In the genomic region with DNA sequence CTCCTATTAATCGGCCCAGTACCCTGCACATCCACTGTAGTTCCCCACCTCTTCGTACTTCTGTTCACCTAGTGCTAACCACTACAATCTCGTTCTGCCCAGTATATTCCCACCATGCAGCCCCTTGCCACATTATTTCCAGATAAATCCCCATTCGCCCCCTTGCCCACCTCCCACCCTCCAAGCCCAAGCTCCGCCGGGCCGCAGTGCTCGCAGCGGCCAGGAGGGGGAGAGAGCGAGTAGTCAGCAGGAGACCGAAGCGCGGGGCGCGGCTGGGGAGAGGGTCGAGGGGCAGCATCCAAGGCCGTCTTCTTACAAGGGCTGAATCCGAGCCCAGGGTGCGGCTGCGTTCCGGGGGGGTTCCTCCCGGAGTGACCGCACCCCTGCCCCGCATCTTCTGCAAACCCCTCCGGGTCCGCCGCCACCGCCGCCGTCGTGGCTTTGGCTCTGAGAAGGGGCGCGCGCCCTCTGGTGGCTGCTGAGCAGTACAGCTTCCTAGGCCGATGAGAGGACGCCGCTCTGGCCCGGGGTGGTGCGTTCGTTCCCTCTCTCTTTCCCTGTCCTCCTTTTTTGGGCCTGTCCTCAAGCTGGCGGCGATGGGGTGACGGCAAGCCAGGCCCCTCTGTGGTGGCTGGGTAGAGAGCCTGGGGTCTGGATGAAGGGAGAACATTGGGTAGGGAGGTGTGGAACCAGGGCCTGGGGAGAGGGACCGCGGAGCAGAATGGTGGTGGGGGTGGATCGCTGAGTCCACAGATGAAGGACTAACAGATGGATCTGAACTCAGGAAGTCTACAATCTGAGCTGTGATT, we compare ENCODE assay signal across 1 cellular context.
TF ChIP-seq lines count a peak whose summit lies in the region.

No MANE protein-coding gene starts in this region.

TF ChIP-seq in K562, 482 proteins besides CTCF, POLR2A, EP300 and RAD21 (continued from another document and continues in another):
- TF ChIP-seq, protein P1, sequence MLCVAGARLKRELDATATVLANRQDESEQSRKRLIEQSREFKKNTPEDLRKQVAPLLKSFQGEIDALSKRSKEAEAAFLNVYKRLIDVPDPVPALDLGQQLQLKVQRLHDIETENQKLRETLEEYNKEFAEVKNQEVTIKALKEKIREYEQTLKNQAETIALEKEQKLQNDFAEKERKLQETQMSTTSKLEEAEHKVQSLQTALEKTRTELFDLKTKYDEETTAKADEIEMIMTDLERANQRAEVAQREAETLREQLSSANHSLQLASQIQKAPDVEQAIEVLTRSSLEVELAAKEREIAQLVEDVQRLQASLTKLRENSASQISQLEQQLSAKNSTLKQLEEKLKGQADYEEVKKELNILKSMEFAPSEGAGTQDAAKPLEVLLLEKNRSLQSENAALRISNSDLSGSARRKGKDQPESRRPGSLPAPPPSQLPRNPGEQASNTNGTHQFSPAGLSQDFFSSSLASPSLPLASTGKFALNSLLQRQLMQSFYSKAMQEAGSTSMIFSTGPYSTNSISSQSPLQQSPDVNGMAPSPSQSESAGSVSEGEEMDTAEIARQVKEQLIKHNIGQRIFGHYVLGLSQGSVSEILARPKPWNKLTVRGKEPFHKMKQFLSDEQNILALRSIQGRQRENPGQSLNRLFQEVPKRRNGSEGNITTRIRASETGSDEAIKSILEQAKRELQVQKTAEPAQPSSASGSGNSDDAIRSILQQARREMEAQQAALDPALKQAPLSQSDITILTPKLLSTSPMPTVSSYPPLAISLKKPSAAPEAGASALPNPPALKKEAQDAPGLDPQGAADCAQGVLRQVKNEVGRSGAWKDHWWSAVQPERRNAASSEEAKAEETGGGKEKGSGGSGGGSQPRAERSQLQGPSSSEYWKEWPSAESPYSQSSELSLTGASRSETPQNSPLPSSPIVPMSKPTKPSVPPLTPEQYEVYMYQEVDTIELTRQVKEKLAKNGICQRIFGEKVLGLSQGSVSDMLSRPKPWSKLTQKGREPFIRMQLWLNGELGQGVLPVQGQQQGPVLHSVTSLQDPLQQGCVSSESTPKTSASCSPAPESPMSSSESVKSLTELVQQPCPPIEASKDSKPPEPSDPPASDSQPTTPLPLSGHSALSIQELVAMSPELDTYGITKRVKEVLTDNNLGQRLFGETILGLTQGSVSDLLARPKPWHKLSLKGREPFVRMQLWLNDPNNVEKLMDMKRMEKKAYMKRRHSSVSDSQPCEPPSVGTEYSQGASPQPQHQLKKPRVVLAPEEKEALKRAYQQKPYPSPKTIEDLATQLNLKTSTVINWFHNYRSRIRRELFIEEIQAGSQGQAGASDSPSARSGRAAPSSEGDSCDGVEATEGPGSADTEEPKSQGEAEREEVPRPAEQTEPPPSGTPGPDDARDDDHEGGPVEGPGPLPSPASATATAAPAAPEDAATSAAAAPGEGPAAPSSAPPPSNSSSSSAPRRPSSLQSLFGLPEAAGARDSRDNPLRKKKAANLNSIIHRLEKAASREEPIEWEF (CRISPR knock-in tag; IDR thresholded peaks at IDR 0.05) = no peak
- TF ChIP-seq ZNF780A (CRISPR knock-in tag; IDR thresholded peaks at IDR 0.05) (no peak), ZKSCAN3 (CRISPR knock-in tag; IDR thresholded peaks at IDR 0.05) (no peak), ZNF316 (IDR thresholded peaks at IDR 0.05) (no peak), ZKSCAN8 (CRISPR knock-in tag; IDR thresholded peaks at IDR 0.05) (no peak), MCM5 (IDR thresholded peaks at IDR 0.05; ENCODE audit: low read depth) (no peak), CAMTA2 (CRISPR knock-in tag; conservative IDR thresholded peaks at IDR 0.05) (peak; percentile 82; the same call in 1 of the 2 replicates), HLTF (IDR thresholded peaks at IDR 0.05) (0 out of 2 replicates have a peak, but pooled peaks have one; percentile 49), ZNF57 (CRISPR knock-in tag; IDR thresholded peaks at IDR 0.05) (no peak), SAP30 (IDR thresholded peaks at IDR 0.05; ENCODE audit: borderline replicate concordance, insufficient read depth, low read depth, low read length, poor library complexity, severe bottlenecking) (no peak), BACH1 (tag; IDR thresholded peaks at IDR 0.05) (no peak), NFYB (IDR thresholded peaks at IDR 0.05; ENCODE audit: extremely low read depth, insufficient read length) (no peak), ESRRB (CRISPR knock-in tag; IDR thresholded peaks at IDR 0.05; ENCODE audit: borderline replicate concordance) (no peak), PPARD (CRISPR knock-in tag; IDR thresholded peaks at IDR 0.05) (no peak), ZNF263 (CRISPR knock-in tag; IDR thresholded peaks at IDR 0.05; ENCODE audit: borderline replicate concordance) (no peak; the same call in 1 of the 2 replicates), CTBP1 (IDR thresholded peaks at IDR 0.05; ENCODE audit: borderline replicate concordance) (peak; percentile 88), ZNF707 (CRISPR knock-in tag; conservative IDR thresholded peaks at IDR 0.05) (no peak), ZC3H8 (IDR thresholded peaks at IDR 0.05) (no peak), NELFE (IDR thresholded peaks at IDR 0.05; ENCODE audit: insufficient read depth, insufficient read length) (no peak), POLR3G (IDR thresholded peaks at IDR 0.05; ENCODE audit: extremely low read depth, insufficient read length, insufficient replicate concordance) (no peak), RBM39 (optimal IDR thresholded peaks at IDR 0.05; ENCODE audit: low read depth, low read length) (no peak), BRD4 (IDR thresholded peaks at IDR 0.05) (no peak), POLR2B (IDR thresholded peaks at IDR 0.05; ENCODE audit: low read depth, partially characterized antibody) (no peak), OTX1 (CRISPR knock-in tag; IDR thresholded peaks at IDR 0.05) (no peak), MED1 (CRISPR knock-in tag; IDR thresholded peaks at IDR 0.05; ENCODE audit: borderline replicate concordance) (no peak), LEF1 (IDR thresholded peaks at IDR 0.05) (no peak), MYNN (IDR thresholded peaks at IDR 0.05) (no peak), MYNN (CRISPR knock-in tag; IDR thresholded peaks at IDR 0.05) (no peak), ELF1 (tag; IDR thresholded peaks at IDR 0.05) (no peak)
- TF ChIP-seq, protein P2, sequence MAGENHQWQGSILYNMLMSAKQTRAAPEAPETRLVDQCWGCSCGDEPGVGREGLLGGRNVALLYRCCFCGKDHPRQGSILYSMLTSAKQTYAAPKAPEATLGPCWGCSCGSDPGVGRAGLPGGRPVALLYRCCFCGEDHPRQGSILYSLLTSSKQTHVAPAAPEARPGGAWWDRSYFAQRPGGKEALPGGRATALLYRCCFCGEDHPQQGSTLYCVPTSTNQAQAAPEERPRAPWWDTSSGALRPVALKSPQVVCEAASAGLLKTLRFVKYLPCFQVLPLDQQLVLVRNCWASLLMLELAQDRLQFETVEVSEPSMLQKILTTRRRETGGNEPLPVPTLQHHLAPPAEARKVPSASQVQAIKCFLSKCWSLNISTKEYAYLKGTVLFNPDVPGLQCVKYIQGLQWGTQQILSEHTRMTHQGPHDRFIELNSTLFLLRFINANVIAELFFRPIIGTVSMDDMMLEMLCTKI (IDR thresholded peaks at IDR 0.05; ENCODE audit: partially characterized antibody) = no peak
- TF ChIP-seq, protein P3, sequence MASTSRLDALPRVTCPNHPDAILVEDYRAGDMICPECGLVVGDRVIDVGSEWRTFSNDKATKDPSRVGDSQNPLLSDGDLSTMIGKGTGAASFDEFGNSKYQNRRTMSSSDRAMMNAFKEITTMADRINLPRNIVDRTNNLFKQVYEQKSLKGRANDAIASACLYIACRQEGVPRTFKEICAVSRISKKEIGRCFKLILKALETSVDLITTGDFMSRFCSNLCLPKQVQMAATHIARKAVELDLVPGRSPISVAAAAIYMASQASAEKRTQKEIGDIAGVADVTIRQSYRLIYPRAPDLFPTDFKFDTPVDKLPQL (IDR thresholded peaks at IDR 0.05; ENCODE audit: extremely low read depth, insufficient read length) = no peak
- TF ChIP-seq, protein P4, sequence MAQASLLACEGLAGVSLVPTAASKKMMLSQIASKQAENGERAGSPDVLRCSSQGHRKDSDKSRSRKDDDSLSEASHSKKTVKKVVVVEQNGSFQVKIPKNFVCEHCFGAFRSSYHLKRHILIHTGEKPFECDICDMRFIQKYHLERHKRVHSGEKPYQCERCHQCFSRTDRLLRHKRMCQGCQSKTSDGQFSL (CRISPR knock-in tag; IDR thresholded peaks at IDR 0.05) = no peak
- TF ChIP-seq, protein P4 (tag; IDR thresholded peaks at IDR 0.05) = no peak
- TF ChIP-seq, protein P5, sequence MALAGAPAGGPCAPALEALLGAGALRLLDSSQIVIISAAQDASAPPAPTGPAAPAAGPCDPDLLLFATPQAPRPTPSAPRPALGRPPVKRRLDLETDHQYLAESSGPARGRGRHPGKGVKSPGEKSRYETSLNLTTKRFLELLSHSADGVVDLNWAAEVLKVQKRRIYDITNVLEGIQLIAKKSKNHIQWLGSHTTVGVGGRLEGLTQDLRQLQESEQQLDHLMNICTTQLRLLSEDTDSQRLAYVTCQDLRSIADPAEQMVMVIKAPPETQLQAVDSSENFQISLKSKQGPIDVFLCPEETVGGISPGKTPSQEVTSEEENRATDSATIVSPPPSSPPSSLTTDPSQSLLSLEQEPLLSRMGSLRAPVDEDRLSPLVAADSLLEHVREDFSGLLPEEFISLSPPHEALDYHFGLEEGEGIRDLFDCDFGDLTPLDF (CRISPR knock-in tag; IDR thresholded peaks at IDR 0.05) = no peak
- TF ChIP-seq, protein P6, sequence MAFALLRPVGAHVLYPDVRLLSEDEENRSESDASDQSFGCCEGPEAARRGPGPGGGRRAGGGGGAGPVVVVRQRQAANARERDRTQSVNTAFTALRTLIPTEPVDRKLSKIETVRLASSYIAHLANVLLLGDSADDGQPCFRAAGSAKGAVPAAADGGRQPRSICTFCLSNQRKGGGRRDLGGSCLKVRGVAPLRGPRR (CRISPR knock-in tag; IDR thresholded peaks at IDR 0.05) = no peak
- TF ChIP-seq, protein P7, sequence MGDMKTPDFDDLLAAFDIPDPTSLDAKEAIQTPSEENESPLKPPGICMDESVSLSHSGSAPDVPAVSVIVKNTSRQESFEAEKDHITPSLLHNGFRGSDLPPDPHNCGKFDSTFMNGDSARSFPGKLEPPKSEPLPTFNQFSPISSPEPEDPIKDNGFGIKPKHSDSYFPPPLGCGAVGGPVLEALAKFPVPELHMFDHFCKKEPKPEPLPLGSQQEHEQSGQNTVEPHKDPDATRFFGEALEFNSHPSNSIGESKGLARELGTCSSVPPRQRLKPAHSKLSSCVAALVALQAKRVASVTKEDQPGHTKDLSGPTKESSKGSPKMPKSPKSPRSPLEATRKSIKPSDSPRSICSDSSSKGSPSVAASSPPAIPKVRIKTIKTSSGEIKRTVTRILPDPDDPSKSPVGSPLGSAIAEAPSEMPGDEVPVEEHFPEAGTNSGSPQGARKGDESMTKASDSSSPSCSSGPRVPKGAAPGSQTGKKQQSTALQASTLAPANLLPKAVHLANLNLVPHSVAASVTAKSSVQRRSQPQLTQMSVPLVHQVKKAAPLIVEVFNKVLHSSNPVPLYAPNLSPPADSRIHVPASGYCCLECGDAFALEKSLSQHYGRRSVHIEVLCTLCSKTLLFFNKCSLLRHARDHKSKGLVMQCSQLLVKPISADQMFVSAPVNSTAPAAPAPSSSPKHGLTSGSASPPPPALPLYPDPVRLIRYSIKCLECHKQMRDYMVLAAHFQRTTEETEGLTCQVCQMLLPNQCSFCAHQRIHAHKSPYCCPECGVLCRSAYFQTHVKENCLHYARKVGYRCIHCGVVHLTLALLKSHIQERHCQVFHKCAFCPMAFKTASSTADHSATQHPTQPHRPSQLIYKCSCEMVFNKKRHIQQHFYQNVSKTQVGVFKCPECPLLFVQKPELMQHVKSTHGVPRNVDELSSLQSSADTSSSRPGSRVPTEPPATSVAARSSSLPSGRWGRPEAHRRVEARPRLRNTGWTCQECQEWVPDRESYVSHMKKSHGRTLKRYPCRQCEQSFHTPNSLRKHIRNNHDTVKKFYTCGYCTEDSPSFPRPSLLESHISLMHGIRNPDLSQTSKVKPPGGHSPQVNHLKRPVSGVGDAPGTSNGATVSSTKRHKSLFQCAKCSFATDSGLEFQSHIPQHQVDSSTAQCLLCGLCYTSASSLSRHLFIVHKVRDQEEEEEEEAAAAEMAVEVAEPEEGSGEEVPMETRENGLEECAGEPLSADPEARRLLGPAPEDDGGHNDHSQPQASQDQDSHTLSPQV (IDR thresholded peaks at IDR 0.05) = peak; percentile 84
- TF ChIP-seq, protein P8, sequence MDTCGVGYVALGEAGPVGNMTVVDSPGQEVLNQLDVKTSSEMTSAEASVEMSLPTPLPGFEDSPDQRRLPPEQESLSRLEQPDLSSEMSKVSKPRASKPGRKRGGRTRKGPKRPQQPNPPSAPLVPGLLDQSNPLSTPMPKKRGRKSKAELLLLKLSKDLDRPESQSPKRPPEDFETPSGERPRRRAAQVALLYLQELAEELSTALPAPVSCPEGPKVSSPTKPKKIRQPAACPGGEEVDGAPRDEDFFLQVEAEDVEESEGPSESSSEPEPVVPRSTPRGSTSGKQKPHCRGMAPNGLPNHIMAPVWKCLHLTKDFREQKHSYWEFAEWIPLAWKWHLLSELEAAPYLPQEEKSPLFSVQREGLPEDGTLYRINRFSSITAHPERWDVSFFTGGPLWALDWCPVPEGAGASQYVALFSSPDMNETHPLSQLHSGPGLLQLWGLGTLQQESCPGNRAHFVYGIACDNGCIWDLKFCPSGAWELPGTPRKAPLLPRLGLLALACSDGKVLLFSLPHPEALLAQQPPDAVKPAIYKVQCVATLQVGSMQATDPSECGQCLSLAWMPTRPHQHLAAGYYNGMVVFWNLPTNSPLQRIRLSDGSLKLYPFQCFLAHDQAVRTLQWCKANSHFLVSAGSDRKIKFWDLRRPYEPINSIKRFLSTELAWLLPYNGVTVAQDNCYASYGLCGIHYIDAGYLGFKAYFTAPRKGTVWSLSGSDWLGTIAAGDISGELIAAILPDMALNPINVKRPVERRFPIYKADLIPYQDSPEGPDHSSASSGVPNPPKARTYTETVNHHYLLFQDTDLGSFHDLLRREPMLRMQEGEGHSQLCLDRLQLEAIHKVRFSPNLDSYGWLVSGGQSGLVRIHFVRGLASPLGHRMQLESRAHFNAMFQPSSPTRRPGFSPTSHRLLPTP (IDR thresholded peaks at IDR 0.05; ENCODE audit: borderline replicate concordance, extremely low read depth, insufficient read length) = no peak
- TF ChIP-seq, protein P9, sequence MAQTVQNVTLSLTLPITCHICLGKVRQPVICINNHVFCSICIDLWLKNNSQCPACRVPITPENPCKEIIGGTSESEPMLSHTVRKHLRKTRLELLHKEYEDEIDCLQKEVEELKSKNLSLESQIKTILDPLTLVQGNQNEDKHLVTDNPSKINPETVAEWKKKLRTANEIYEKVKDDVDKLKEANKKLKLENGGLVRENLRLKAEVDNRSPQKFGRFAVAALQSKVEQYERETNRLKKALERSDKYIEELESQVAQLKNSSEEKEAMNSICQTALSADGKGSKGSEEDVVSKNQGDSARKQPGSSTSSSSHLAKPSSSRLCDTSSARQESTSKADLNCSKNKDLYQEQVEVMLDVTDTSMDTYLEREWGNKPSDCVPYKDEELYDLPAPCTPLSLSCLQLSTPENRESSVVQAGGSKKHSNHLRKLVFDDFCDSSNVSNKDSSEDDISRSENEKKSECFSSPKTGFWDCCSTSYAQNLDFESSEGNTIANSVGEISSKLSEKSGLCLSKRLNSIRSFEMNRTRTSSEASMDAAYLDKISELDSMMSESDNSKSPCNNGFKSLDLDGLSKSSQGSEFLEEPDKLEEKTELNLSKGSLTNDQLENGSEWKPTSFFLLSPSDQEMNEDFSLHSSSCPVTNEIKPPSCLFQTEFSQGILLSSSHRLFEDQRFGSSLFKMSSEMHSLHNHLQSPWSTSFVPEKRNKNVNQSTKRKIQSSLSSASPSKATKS (CRISPR knock-in tag; IDR thresholded peaks at IDR 0.05) = no peak
